ENCODE assay signal across 9 cellular contexts in genomic region chr2:61898810-61899209, GRCh38. TPM values are rescaled to one million over a fixed set of nuclear protein-coding genes. Genes with fewer than 3 reads are reported as not detected.
DNase-seq lines count a peak whose midpoint lies in the region; TF ChIP-seq lines count a peak whose summit lies in the region.
"Had no signal": no experiment of that assay in that cellular context is flagged by ENCODE, and none has a peak within 500 bp of the region (broad histone marks: within the 10 kb centered on the region; RNA-seq: fewer than 3 reads in every experiment).

No MANE protein-coding gene starts in this region.

- H3K27me3 ChIP-seq in HL-60 (ENCODE audit: insufficient read depth, poor library complexity, severe bottlenecking) = no peaks in the 10 kb centered on the region
- H3K27me3 ChIP-seq in adrenal gland = no peaks in the 10 kb centered on the region
- no peaks in the 10 kb centered on the region for H3K27me3 ChIP-seq in sigmoid colon

- H3K9me3 ChIP-seq in adrenal gland (replicated peaks in 1 of 3) = no peaks in the 10 kb centered on the region
- H3K9me3 ChIP-seq in sigmoid colon = no peaks in the 10 kb centered on the region

- TF ChIP-seq POLR2A in adrenal gland (IDR thresholded peaks at IDR 0.05) = no peak
- no peak for TF ChIP-seq POLR2A in sigmoid colon (IDR thresholded peaks at IDR 0.05)

- intact Hi-C loops in adrenal gland (cut with DNase I) (no loop called here), sigmoid colon (cut with DNase I) (no loop called here)

- TF ChIP-seq CTCF in HL-60 (IDR thresholded peaks at IDR 0.05; ENCODE audit: insufficient read depth, low read length) (peak; percentile 38), adrenal gland (IDR thresholded peaks at IDR 0.05) (peak in 5 of 6 experiments; percentile 31 to 38 (median 36)), nephron progenitor cell (IDR thresholded peaks at IDR 0.05) (peak; percentile 19), sigmoid colon (IDR thresholded peaks at IDR 0.05) (no peak)

- H3K36me3 Mint-ChIP-seq in nephron progenitor cell (ENCODE audit: low read depth) = no peaks in the 10 kb centered on the region

- H3K27ac ChIP-seq in HL-60 (replicated peaks) = no peak overlapping the region
- no peak overlapping the region for H3K27ac ChIP-seq in adrenal gland
- no peak overlapping the region for H3K27ac ChIP-seq in sigmoid colon

- no peaks in the 10 kb centered on the region for H3K4me1 Mint-ChIP-seq in nephron progenitor cell

- TF ChIP-seq EP300 in sigmoid colon (IDR thresholded peaks at IDR 0.05) = no peak

- peak; percentile 17 for DNase-seq in NCI-H2107 treated with DMSO at 0.1 percent for 48 hours (lab: John Stamatoyannopoulos, UW; ENCODE audit: unreplicated experiment)
- DNase-seq in NCI-H2107 (lab: John Stamatoyannopoulos, UW) = no peak
- DNase-seq in HL-60 (ENCODE audit: low read depth in 1 of 2, low spot score in 1 of 2) = peak in 1 of 2 experiments; percentile 31
- DNase-seq in adrenal gland = peak in 1 of 7 donors; percentile 37
- no peak for DNase-seq in nephron progenitor cell
- no peak for DNase-seq in T-helper 9 cell
- no peak for DNase-seq in sigmoid colon
- DNase-seq in effector CD4-positive, alpha-beta T cell = no peak
- DNase-seq: DMS79 treated with DMSO at 0.1 percent for 48 hours had no signal

- H3K4me3 ChIP-seq in HL-60 (replicated peaks; ENCODE audit: insufficient read depth, low read length) (no peak overlapping the region), adrenal gland (no peak overlapping the region), sigmoid colon (no peak overlapping the region)

- 30 to 39% (median 34%) methylated on average over 2 of the region's 2 CpGs for WGBS in adrenal gland, 4 donors
- 12 to 36% methylated on average over 2 of the region's 2 CpGs for WGBS in sigmoid colon, 2 donors

- no peaks in the 10 kb centered on the region for H3K36me3 ChIP-seq in adrenal gland (replicated peaks in 1 of 2)
- H3K36me3 ChIP-seq in sigmoid colon = no peaks in the 10 kb centered on the region

- H3K4me1 ChIP-seq in adrenal gland (replicated peaks in 1 of 2) (no peaks in the 10 kb centered on the region), sigmoid colon (no peaks in the 10 kb centered on the region)

- peaks cover 7% of the 10 kb centered on the region for H3K27me3 Mint-ChIP-seq in nephron progenitor cell (ENCODE audit: low read depth, poor library complexity)

- no peak overlapping the region for H3K4me3 Mint-ChIP-seq in nephron progenitor cell

- H3K9me3 Mint-ChIP-seq in nephron progenitor cell = no peaks in the 10 kb centered on the region

- no peak overlapping the region for H3K27ac Mint-ChIP-seq in nephron progenitor cell

RNA-seq across cellular contexts. Expression of gene COMMD1, which starts 6.7 kb away (rescaled TPM):
- total RNA-seq in adrenal gland (10 to 100 TPM; 42.0 to 89.9 (median 54.1) TPM), sigmoid colon (10 to 100 TPM; 44.0 to 59.2 (median 55.1) TPM)
- polyA plus RNA-seq in adrenal gland (10 to 100 TPM; 35.5 to 58.9 (median 57.7) TPM), sigmoid colon (10 to 100 TPM; 27.2 to 50.6 (median 36.6) TPM)

RNA-seq across cellular contexts. Expression of gene CCT4, which starts 10.4 kb away (rescaled TPM):
- total RNA-seq in adrenal gland = 100 to 1,000 TPM in 4 of 8 donors, 10 to 100 TPM in 4; 71.9 to 167 (median 106) TPM
- 100 to 1,000 TPM in 1 of 3 donors, 10 to 100 TPM in 2; 28.5 to 169 (median 32.7) TPM for polyA plus RNA-seq in adrenal gland
- 100 to 1,000 TPM in 1 of 4 donors, 10 to 100 TPM in 3; 75.8 to 111 (median 97.9) TPM for total RNA-seq in sigmoid colon
- polyA plus RNA-seq in sigmoid colon = 10 to 100 TPM; 51.3 to 94.7 (median 57.1) TPM

RNA-seq across cellular contexts. Expression of gene FAM161A, which starts 45.0 kb away (rescaled TPM):
- total RNA-seq in adrenal gland (1 to 10 TPM in 7 of 8 donors, under 1 TPM in 1; 0.87 to 2.6 (median 1.5) TPM), sigmoid colon (1 to 10 TPM; 1.5 to 4.1 (median 3.4) TPM)
- polyA plus RNA-seq in adrenal gland (1 to 10 TPM; 1.5 to 3.1 (median 2.2) TPM), sigmoid colon (1 to 10 TPM in 2 of 3 donors, under 1 TPM in 1; 0.46 to 1.8 (median 1.1) TPM)

Comparison
In these comparisons a context has a peak if more than half of its experiments do, and no peak if none do; other contexts are left out.
1. CTCF ChIP-seq: peak in HL-60 (single experiment), adrenal gland (5 of 6) and nephron progenitor cell (single experiment); none in sigmoid colon (0 of 4).